Comparison of ENCODE assay signal across 26 cellular contexts in the genomic region with DNA sequence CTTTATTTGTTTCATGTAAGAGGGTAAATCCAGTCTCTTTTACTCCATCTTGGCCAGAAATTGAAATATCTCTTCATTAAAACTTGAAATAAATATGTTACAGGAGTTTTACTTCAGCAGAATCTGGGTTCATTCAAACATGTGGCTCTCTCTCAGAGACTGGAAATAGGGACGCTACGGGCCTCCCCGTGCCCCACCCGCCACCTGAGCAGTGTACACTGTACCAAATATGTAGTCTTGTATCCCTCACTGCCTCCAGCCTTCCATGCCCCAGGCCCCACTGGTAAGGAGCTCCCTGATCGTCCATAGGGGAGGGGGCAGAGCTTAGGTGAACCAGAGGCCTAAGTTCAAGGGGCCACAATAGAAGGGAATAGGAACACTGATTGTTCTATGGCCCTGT.
"Had no signal": no experiment of that assay in that cellular context is flagged by ENCODE, and none has a peak within 500 bp of the region (broad histone marks: within the 10 kb centered on the region; RNA-seq: fewer than 3 reads in every experiment).

No MANE protein-coding gene starts in this region.

- H3K27me3 Mint-ChIP-seq: naive thymus-derived CD8-positive, alpha-beta T cell; stimulated activated naive B cell treated with anti-CD40 and anti-IgM and Interleukin-4, amounts not matched to agents 10 μg/mL and 1 μg/mL and 100 μg/mL, for 72 hours; stimulated activated naive CD8-positive, alpha-beta T cell treated with anti-CD3 and anti-CD28 coated beads, Interleukin-15, Interleukin-2, amounts not matched to agents 100 ng/mL and 50 ng/mL, for 24 hours had no signal

- H3K4me1 ChIP-seq: prostate gland had no signal

- H3K4me3 ChIP-seq: left lung, lower lobe of right lung, pancreas, prostate gland, skin epidermis, suprapubic skin, transverse colon, upper lobe of right lung had no signal

- H3K9me3 ChIP-seq: left lung, lower lobe of right lung, pancreas, prostate gland, suprapubic skin, transverse colon, upper lobe of right lung had no signal

- H3K4me1 Mint-ChIP-seq: neural crest cell had no signal

- DNase-seq: hypothalamus; immature natural killer cell; kidney; left colon; lower lobe of right lung; mammary epithelial cell; mesenchymal stem cell; naive thymus-derived CD8-positive, alpha-beta T cell; nucleus accumbens; pancreas; retina; right cardiac atrium; stimulated activated CD4-positive, alpha-beta T cell treated with anti-CD3 and anti-CD28 coated beads, Interleukin-12 subunit alpha, Interleukin-12 subunit beta, amount 100 ng/mL, for 4 hours; stimulated activated CD4-positive, alpha-beta T cell treated with anti-CD3 and anti-CD28 coated beads, Interleukin-15, amount 100 ng/mL, for 24 hours; stimulated activated CD4-positive, alpha-beta T cell treated with anti-CD3 and anti-CD28 coated beads, Interleukin-2, amount 100 ng/mL, for 24 hours; stimulated activated CD4-positive, alpha-beta T cell treated with anti-CD3 and anti-CD28 coated beads, Interleukin-4, amount 100 ng/mL, for 1 hour; stimulated activated naive B cell treated with anti-CD40 and anti-IgM and Interleukin-4, amounts not matched to agents 10 μg/mL and 1 μg/mL and 100 μg/mL, for 72 hours; transverse colon; upper lobe of right lung had no signal

- H3K36me3 Mint-ChIP-seq: immature natural killer cell had no signal

- H3K27me3 ChIP-seq: left lung, pancreas, suprapubic skin, transverse colon, upper lobe of right lung had no signal

- H3K36me3 ChIP-seq: left lung, lower lobe of right lung, pancreas, prostate gland, suprapubic skin, transverse colon, upper lobe of right lung had no signal

- ATAC-seq: left colon; left lung; lower lobe of right lung; naive thymus-derived CD8-positive, alpha-beta T cell; pancreas; right cardiac atrium; sciatic nerve; stimulated activated naive B cell treated with anti-CD40 and anti-IgM and Interleukin-4, amounts not matched to agents 10 μg/mL and 1 μg/mL and 100 μg/mL, for 72 hours; upper lobe of right lung had no signal

- H3K4me3 Mint-ChIP-seq: neural crest cell; stimulated activated naive CD8-positive, alpha-beta T cell treated with anti-CD3 and anti-CD28 coated beads, Interleukin-15, Interleukin-2, amounts not matched to agents 100 ng/mL and 50 ng/mL, for 24 hours had no signal

- H3K27ac ChIP-seq: lower lobe of right lung, pancreas, prostate gland, skin epidermis, suprapubic skin, upper lobe of right lung had no signal

- H3K9me3 Mint-ChIP-seq: stimulated activated naive CD8-positive, alpha-beta T cell treated with anti-CD3 and anti-CD28 coated beads, Interleukin-15, Interleukin-2, amounts not matched to agents 100 ng/mL and 50 ng/mL, for 24 hours had no signal

- H3K27ac Mint-ChIP-seq: immature natural killer cell; stimulated activated naive B cell treated with anti-CD40 and anti-IgM and Interleukin-4, amounts not matched to agents 10 μg/mL and 1 μg/mL and 100 μg/mL, for 72 hours had no signal
